1 cellular context compared by ENCODE assay signal in the genomic region with DNA sequence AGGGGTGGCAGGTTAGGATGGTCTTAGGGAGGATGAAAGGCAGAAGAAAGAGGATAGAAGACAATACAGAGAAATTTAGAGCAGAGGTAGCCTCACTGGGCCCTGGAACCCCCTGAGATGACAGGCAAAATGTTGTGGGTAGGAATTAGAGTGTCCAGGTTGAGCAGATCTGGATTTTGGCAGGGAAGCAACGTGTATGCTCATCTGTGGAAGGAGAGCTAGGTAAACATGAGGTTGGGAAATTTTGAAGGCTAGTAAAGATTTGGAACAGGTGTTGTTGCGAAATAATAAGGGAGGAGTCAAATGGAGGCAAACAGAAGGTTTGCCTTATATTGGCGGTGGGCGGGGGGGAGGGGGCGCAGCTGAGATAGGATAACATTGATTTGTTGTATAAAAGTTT.
TF ChIP-seq lines count a peak whose summit lies in the region.

No MANE protein-coding gene starts in this region.

TF ChIP-seq in liver, 16 proteins besides CTCF, POLR2A, EP300 and RAD21 (continued from another document):
- TF ChIP-seq ZBTB33 (IDR thresholded peaks at IDR 0.05) (peak; percentile 84), TAF1 (conservative IDR thresholded peaks at IDR 0.05) (peak; percentile 71), HNF4G (IDR thresholded peaks at IDR 0.05) (no peak), FOXA1 (IDR thresholded peaks at IDR 0.05) (peak; percentile 99), HNF4A (conservative IDR thresholded peaks at IDR 0.05) (peak; percentile 62 to 68), SP1 (IDR thresholded peaks at IDR 0.05) (peak; percentile 63), RXRA (IDR thresholded peaks at IDR 0.05) (peak; percentile 70 to 79), FOXA2 (IDR thresholded peaks at IDR 0.05) (peak; percentile 98)
